ENCODE assay signal across 1 cellular context in genomic region chr4:24104173-24104572, GRCh38.
TF ChIP-seq lines count a peak whose summit lies in the region.

No MANE protein-coding gene starts in this region.

TF ChIP-seq in SK-N-SH treated with all-trans-retinoic acid at 6 μM for 48 hours, 23 proteins besides CTCF, POLR2A, EP300 and RAD21 (continued from another document):
- TF ChIP-seq TSHZ2 (CRISPR knock-in tag; IDR thresholded peaks at IDR 0.05) (no peak), BACH2 (CRISPR knock-in tag; IDR thresholded peaks at IDR 0.05; ENCODE audit: borderline replicate concordance) (no peak)
TF ChIP-seq in SK-N-SH treated with all-trans-retinoic acid at 6 μM for 48 hours: peak in this region for 0.
